In genomic region chr3:187773233-187773962, GRCh38 we compare ENCODE assay signal across 1 cellular context.
TF ChIP-seq lines count a peak whose summit lies in the region.

No MANE protein-coding gene starts in this region.

TF ChIP-seq in H1, 55 proteins besides CTCF, POLR2A, EP300 and RAD21 (continued from another document):
- TF ChIP-seq SP1 (IDR thresholded peaks at IDR 0.05; ENCODE audit: low read depth, low read length) = no peak
- TF ChIP-seq RXRA (IDR thresholded peaks at IDR 0.05; ENCODE audit: insufficient read depth, low read depth, low read length) = no peak
- TF ChIP-seq GABPA (IDR thresholded peaks at IDR 0.05; ENCODE audit: borderline replicate concordance, insufficient read depth, low read length) = no peak
